Comparison of ENCODE assay signal across 7 cellular contexts in genomic region chr4:3075652-3075981, GRCh38. TPM values are rescaled to one million over a fixed set of nuclear protein-coding genes. Genes with fewer than 3 reads are reported as not detected.
DNase-seq lines count a peak whose midpoint lies in the region; ATAC-seq and TF ChIP-seq lines count a peak whose summit lies in the region.

No MANE protein-coding gene starts in this region.

- H3K9ac ChIP-seq in HCT116 (ENCODE audit: low read length) (peak overlapping the region; percentile 85), iPS-15b (ENCODE audit: low read depth, low read length) (peak overlapping the region; percentile 50)

- 0 out of 2 replicates have a peak, but pooled peaks cover 5% of the 10 kb centered on the region for H4K20me1 ChIP-seq in HCT116 (ENCODE audit: insufficient read depth)

- H3K27me3 Mint-ChIP-seq in activated CD4-positive, alpha-beta memory T cell treated with anti-CD3 and anti-CD28 coated beads, Interleukin-2, amount 10 ng/mL, durations not matched to agents 7 days and 5 days = no peaks in the 10 kb centered on the region
- no peaks in the 10 kb centered on the region for H3K27me3 Mint-ChIP-seq in stimulated activated naive CD8-positive, alpha-beta T cell treated with anti-CD3 and anti-CD28 coated beads, Interleukin-15, amount 100 ng/mL, for 72 hours

- in situ Hi-C loops in ACHN (cut with HindIII; ENCODE audit: low pct_ligation_motif_present, low pct_unique_long_range_greater_than_20kb, low sequenced_read_pairs) = no loop called here

- no peaks in the 10 kb centered on the region for H3K9me3 Mint-ChIP-seq in activated CD4-positive, alpha-beta memory T cell treated with anti-CD3 and anti-CD28 coated beads, Interleukin-2, amount 10 ng/mL, durations not matched to agents 7 days and 5 days
- H3K9me3 Mint-ChIP-seq in stimulated activated naive CD8-positive, alpha-beta T cell treated with anti-CD3 and anti-CD28 coated beads, Interleukin-15, amount 100 ng/mL, for 72 hours = no peaks in the 10 kb centered on the region

- no peak overlapping the region for H3K27ac ChIP-seq in HCT116 (ENCODE audit: low read depth, low read length)

- DNase-seq in HCT116 (ENCODE audit: low read depth, low spot score) = no peak
- DNase-seq in activated CD4-positive, alpha-beta memory T cell treated with anti-CD3 and anti-CD28 coated beads, Interleukin-2, amount 10 ng/mL, durations not matched to agents 7 days and 5 days = no peak
- no peak for DNase-seq in stimulated activated naive CD8-positive, alpha-beta T cell treated with anti-CD3 and anti-CD28 coated beads, Interleukin-15, amount 100 ng/mL, for 72 hours
- DNase-seq in amygdala (lab: John Stamatoyannopoulos, UW) = no peak
- DNase-seq in ACHN = no peak

- H3K36me3 ChIP-seq in HCT116 (ENCODE audit: control insufficient read depth in 1 of 2, insufficient read depth in 2 of 2, low read length in 2 of 2) = no peaks in the 10 kb centered on the region
- no peaks in the 10 kb centered on the region for H3K36me3 ChIP-seq in iPS-15b (ENCODE audit: control insufficient read depth, insufficient read depth, low read length)

- H3K4me2 ChIP-seq in HCT116 (ENCODE audit: low read length) = peak overlapping the region; percentile 97

- no peaks in the 10 kb centered on the region for H3K9me3 ChIP-seq in HCT116 (ENCODE audit: control insufficient read depth in 1 of 2, insufficient read depth in 1 of 2, low read depth in 1 of 2, low read length in 2 of 2)
- H3K9me3 ChIP-seq in iPS-15b (ENCODE audit: control insufficient read depth, insufficient read depth, low read length) = no peaks in the 10 kb centered on the region

- no peak overlapping the region for H2AFZ ChIP-seq in HCT116 (ENCODE audit: low read depth, low read length, poor library complexity, severe bottlenecking)

- H3K4me3 ChIP-seq in HCT116 (replicated peaks in 1 of 2; ENCODE audit: low read depth in 1 of 2, low read length in 2 of 2) (peak overlapping the region; percentile 93 to 95), iPS-15b (ENCODE audit: low read depth, low read length) (peak overlapping the region; percentile 91)

- H3K4me1 ChIP-seq in HCT116 (ENCODE audit: control insufficient read depth in 1 of 2, insufficient read depth in 2 of 2, low read length in 2 of 2) = peaks cover 12 to 18% of the 10 kb centered on the region in 2 experiments
- peaks cover 3% of the 10 kb centered on the region for H3K4me1 ChIP-seq in iPS-15b (ENCODE audit: control insufficient read depth, insufficient read depth, low read length)

- H3K4me3 Mint-ChIP-seq in activated CD4-positive, alpha-beta memory T cell treated with anti-CD3 and anti-CD28 coated beads, Interleukin-2, amount 10 ng/mL, durations not matched to agents 7 days and 5 days = peak overlapping the region; percentile 84
- peak overlapping the region; percentile 95 to 98 for H3K4me3 Mint-ChIP-seq in stimulated activated naive CD8-positive, alpha-beta T cell treated with anti-CD3 and anti-CD28 coated beads, Interleukin-15, amount 100 ng/mL, for 72 hours

- no TSS peak for BruUV-seq in HCT116 (replicated peaks; lab: Mats Ljungman, UMichigan)

- peaks cover 55% of the 10 kb centered on the region for H3K79me2 ChIP-seq in HCT116 (ENCODE audit: insufficient read depth, low read length)

- no peak for TF ChIP-seq CTCF in HCT116 (IDR thresholded peaks at IDR 0.05 in 2 of 3, conservative IDR thresholded peaks at IDR 0.05 in 1 of 3; ENCODE audit: borderline replicate concordance in 1 of 3, insufficient read depth in 1 of 3, low read depth in 2 of 3, low read length in 2 of 3)

- H3K27me3 ChIP-seq in HCT116 (ENCODE audit: insufficient read depth, low read length) (no peaks in the 10 kb centered on the region), iPS-15b (ENCODE audit: control insufficient read depth, insufficient read depth, low read length) (peaks cover 3% of the 10 kb centered on the region)

- ATAC-seq in HCT116 = no peak
- no peak for ATAC-seq in stimulated activated naive CD8-positive, alpha-beta T cell treated with anti-CD3 and anti-CD28 coated beads, Interleukin-15, amount 100 ng/mL, for 72 hours
- ATAC-seq in HG03025 (IDR thresholded peaks at IDR 0.05; ENCODE audit: low FRiP score, unreplicated experiment) = no peak

- H3K27ac Mint-ChIP-seq in activated CD4-positive, alpha-beta memory T cell treated with anti-CD3 and anti-CD28 coated beads, Interleukin-2, amount 10 ng/mL, durations not matched to agents 7 days and 5 days = peak overlapping the region; percentile 22
- H3K27ac Mint-ChIP-seq in stimulated activated naive CD8-positive, alpha-beta T cell treated with anti-CD3 and anti-CD28 coated beads, Interleukin-15, amount 100 ng/mL, for 72 hours = peak overlapping the region; percentile 81 to 97

- peaks cover 28% of the 10 kb centered on the region for H3K4me1 Mint-ChIP-seq in activated CD4-positive, alpha-beta memory T cell treated with anti-CD3 and anti-CD28 coated beads, Interleukin-2, amount 10 ng/mL, durations not matched to agents 7 days and 5 days
- peaks cover 44% of the 10 kb centered on the region for H3K4me1 Mint-ChIP-seq in stimulated activated naive CD8-positive, alpha-beta T cell treated with anti-CD3 and anti-CD28 coated beads, Interleukin-15, amount 100 ng/mL, for 72 hours

- peaks cover 7% of the 10 kb centered on the region for H3K36me3 Mint-ChIP-seq in activated CD4-positive, alpha-beta memory T cell treated with anti-CD3 and anti-CD28 coated beads, Interleukin-2, amount 10 ng/mL, durations not matched to agents 7 days and 5 days (ENCODE audit: low read depth)

- intact Hi-C loops in HCT116 (cut with micrococcal nuclease) = no loop called here

- TF ChIP-seq RAD21 in HCT116 (IDR thresholded peaks at IDR 0.05; ENCODE audit: low read depth) = no peak

- POLR2A ChIA-PET in HCT116 (lab: Charles Lee) = no interaction called here
- POLR2A ChIA-PET in activated CD4-positive, alpha-beta memory T cell treated with anti-CD3 and anti-CD28 coated beads, Interleukin-2, amount 10 ng/mL, durations not matched to agents 7 days and 5 days (lab: Charles Lee) = interaction anchor here (0.8 to 3.0 kb wide), 2 partner anchors 16 to 34 kb away, joined by 3 to 11 read pairs; no protein-coding TSS in a partner anchor

- RAD21 ChIA-PET in HCT116 (lab: Charles Lee; ENCODE audit: low non-redundant PET in 1 of 2, low total read pairs in 2 of 2, uncharacterized antibody in 2 of 2, unreplicated experiment in 2 of 2) = no interaction called here

- CTCF ChIA-PET in HCT116 (lab: Charles Lee) = no interaction called here
- CTCF ChIA-PET in activated CD4-positive, alpha-beta memory T cell treated with anti-CD3 and anti-CD28 coated beads, Interleukin-2, amount 10 ng/mL, durations not matched to agents 7 days and 5 days (lab: Charles Lee) = interaction anchor here (1.1 kb wide), 1 partner anchor 20 kb away, joined by 3 read pairs; no protein-coding TSS in a partner anchor

- no peaks in the 10 kb centered on the region for H3K9me2 ChIP-seq in HCT116 (ENCODE audit: insufficient read depth)

- no peak for TF ChIP-seq POLR2A in HCT116 (IDR thresholded peaks at IDR 0.05; ENCODE audit: borderline replicate concordance, extremely low read depth, insufficient read depth, insufficient read length)

TF ChIP-seq in HCT116, 20 proteins besides CTCF, POLR2A, EP300 and RAD21 (continues in another document):
- TF ChIP-seq POLR2AphosphoS5 (IDR thresholded peaks at IDR 0.05; ENCODE audit: low read depth, low read length) (no peak), TCF7L2 (IDR thresholded peaks at IDR 0.05; ENCODE audit: borderline replicate concordance, extremely low read depth, insufficient read depth, insufficient read length) (no peak), ATF3 (IDR thresholded peaks at IDR 0.05) (no peak), SIN3A (IDR thresholded peaks at IDR 0.05; ENCODE audit: low read depth) (no peak), MAX (IDR thresholded peaks at IDR 0.05) (no peak), ELF1 (IDR thresholded peaks at IDR 0.05; ENCODE audit: borderline replicate concordance, low read depth) (no peak), YY1 (IDR thresholded peaks at IDR 0.05; ENCODE audit: extremely low read depth, insufficient replicate concordance, low read depth, low read length) (no peak)
- TF ChIP-seq, protein P1, sequence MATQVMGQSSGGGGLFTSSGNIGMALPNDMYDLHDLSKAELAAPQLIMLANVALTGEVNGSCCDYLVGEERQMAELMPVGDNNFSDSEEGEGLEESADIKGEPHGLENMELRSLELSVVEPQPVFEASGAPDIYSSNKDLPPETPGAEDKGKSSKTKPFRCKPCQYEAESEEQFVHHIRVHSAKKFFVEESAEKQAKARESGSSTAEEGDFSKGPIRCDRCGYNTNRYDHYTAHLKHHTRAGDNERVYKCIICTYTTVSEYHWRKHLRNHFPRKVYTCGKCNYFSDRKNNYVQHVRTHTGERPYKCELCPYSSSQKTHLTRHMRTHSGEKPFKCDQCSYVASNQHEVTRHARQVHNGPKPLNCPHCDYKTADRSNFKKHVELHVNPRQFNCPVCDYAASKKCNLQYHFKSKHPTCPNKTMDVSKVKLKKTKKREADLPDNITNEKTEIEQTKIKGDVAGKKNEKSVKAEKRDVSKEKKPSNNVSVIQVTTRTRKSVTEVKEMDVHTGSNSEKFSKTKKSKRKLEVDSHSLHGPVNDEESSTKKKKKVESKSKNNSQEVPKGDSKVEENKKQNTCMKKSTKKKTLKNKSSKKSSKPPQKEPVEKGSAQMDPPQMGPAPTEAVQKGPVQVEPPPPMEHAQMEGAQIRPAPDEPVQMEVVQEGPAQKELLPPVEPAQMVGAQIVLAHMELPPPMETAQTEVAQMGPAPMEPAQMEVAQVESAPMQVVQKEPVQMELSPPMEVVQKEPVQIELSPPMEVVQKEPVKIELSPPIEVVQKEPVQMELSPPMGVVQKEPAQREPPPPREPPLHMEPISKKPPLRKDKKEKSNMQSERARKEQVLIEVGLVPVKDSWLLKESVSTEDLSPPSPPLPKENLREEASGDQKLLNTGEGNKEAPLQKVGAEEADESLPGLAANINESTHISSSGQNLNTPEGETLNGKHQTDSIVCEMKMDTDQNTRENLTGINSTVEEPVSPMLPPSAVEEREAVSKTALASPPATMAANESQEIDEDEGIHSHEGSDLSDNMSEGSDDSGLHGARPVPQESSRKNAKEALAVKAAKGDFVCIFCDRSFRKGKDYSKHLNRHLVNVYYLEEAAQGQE (IDR thresholded peaks at IDR 0.05; ENCODE audit: low read depth) = no peak

RNA-seq across cellular contexts. Expression of gene HTT, which starts 1.1 kb away (rescaled TPM):
- total RNA-seq in HCT116 (2021; ENCODE audit: unreplicated experiment) = 37.4 TPM
- polyA plus RNA-seq in HCT116 (2012) = 16.5 and 17.1 TPM in 2 replicates
- total RNA-seq in activated CD4-positive, alpha-beta memory T cell treated with anti-CD3 and anti-CD28 coated beads, Interleukin-2, amount 10 ng/mL, durations not matched to agents 7 days and 5 days = 10 to 100 TPM; 50.7 to 54.9 TPM

RNA-seq across cellular contexts. Expression of gene HTT-AS, which starts 1.3 kb away (rescaled TPM):
- total RNA-seq in HCT116 (2021; ENCODE audit: unreplicated experiment) = not detected
- polyA plus RNA-seq in HCT116 (2012) = not detected in 2 replicates
- total RNA-seq in activated CD4-positive, alpha-beta memory T cell treated with anti-CD3 and anti-CD28 coated beads, Interleukin-2, amount 10 ng/mL, durations not matched to agents 7 days and 5 days = not detected
